ENCODE assay signal across 1 cellular context in genomic region chr17:42248351-42249179, GRCh38.
TF ChIP-seq lines count a peak whose summit lies in the region.

No MANE protein-coding gene starts in this region.

TF ChIP-seq in HepG2, 621 proteins besides CTCF, POLR2A, EP300 and RAD21 (continues in another document):
- TF ChIP-seq, protein P1, sequence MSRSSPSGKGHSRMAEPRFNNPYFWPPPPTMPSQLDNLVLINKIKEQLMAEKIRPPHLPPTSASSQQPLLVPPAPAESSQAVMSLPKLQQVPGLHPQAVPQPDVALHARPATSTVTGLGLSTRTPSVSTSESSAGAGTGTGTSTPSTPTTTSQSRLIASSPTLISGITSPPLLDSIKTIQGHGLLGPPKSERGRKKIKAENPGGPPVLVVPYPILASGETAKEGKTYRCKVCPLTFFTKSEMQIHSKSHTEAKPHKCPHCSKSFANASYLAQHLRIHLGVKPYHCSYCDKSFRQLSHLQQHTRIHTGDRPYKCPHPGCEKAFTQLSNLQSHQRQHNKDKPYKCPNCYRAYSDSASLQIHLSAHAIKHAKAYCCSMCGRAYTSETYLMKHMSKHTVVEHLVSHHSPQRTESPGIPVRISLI (CRISPR knock-in tag; IDR thresholded peaks at IDR 0.05; ENCODE audit: borderline replicate concordance) = no peak
- TF ChIP-seq GABPA (IDR thresholded peaks at IDR 0.05; ENCODE audit: low read depth, low read length) (peak; percentile 58), GABPA (CRISPR knock-in tag; IDR thresholded peaks at IDR 0.05; ENCODE audit: low read depth) (peak; percentile 93), SMAD3 (CRISPR knock-in tag; IDR thresholded peaks at IDR 0.05) (peak; percentile 71; the same call in 1 of the 2 replicates), USF2 (IDR thresholded peaks at IDR 0.05; ENCODE audit: low read depth, low read length) (peak; percentile 84), USF2 (CRISPR knock-in tag; IDR thresholded peaks at IDR 0.05; ENCODE audit: borderline replicate concordance) (peak; percentile 79; the same call in 1 of the 2 replicates), MYC (CRISPR knock-in tag; IDR thresholded peaks at IDR 0.05; ENCODE audit: borderline replicate concordance) (no peak), ZFP36L1 (CRISPR knock-in tag; IDR thresholded peaks at IDR 0.05) (no peak), ZNF75D (CRISPR knock-in tag; IDR thresholded peaks at IDR 0.05; ENCODE audit: borderline replicate concordance) (no peak), ZFP82 (CRISPR knock-in tag; IDR thresholded peaks at IDR 0.05; ENCODE audit: borderline replicate concordance) (no peak), GABPB1 (CRISPR knock-in tag; IDR thresholded peaks at IDR 0.05) (peak; percentile 79), FOXO1 (CRISPR knock-in tag; IDR thresholded peaks at IDR 0.05) (peak; percentile 56; the same call in 1 of the 2 replicates), HNF4A (CRISPR knock-in tag; IDR thresholded peaks at IDR 0.05) (peak; percentile 44; the same call in 1 of the 2 replicates), ZNF574 (CRISPR knock-in tag; IDR thresholded peaks at IDR 0.05) (peak; percentile 71; the same call in 1 of the 2 replicates), PHF8 (CRISPR knock-in tag; IDR thresholded peaks at IDR 0.05) (peak; percentile 65), SP4 (CRISPR knock-in tag; IDR thresholded peaks at IDR 0.05) (0 out of 2 replicates have a peak, but pooled peaks have one; percentile 28), U2AF1 (optimal IDR thresholded peaks at IDR 0.05; ENCODE audit: low read depth, low read length) (no peak), KAT7 (CRISPR knock-in tag; IDR thresholded peaks at IDR 0.05; ENCODE audit: borderline replicate concordance) (0 out of 2 replicates have a peak, but pooled peaks have one; percentile 31), ZMYM2 (CRISPR knock-in tag; IDR thresholded peaks at IDR 0.05) (no peak), CBX5 (CRISPR knock-in tag; IDR thresholded peaks at IDR 0.05; ENCODE audit: borderline replicate concordance) (peak; percentile 54; the same call in 1 of the 2 replicates), CEBPG (CRISPR knock-in tag; IDR thresholded peaks at IDR 0.05) (peak; percentile 87), ETV5 (CRISPR knock-in tag; IDR thresholded peaks at IDR 0.05; ENCODE audit: borderline replicate concordance) (peak; percentile 94), PAWR (CRISPR knock-in tag; IDR thresholded peaks at IDR 0.05; ENCODE audit: borderline replicate concordance) (no peak), ZNF124 (CRISPR knock-in tag; IDR thresholded peaks at IDR 0.05) (peak; percentile 94; the same call in 1 of the 2 replicates), PHF20 (CRISPR knock-in tag; IDR thresholded peaks at IDR 0.05) (peak; percentile 73; the same call in 1 of the 2 replicates), ZSCAN29 (CRISPR knock-in tag; conservative IDR thresholded peaks at IDR 0.05) (no peak), ZNF558 (CRISPR knock-in tag; IDR thresholded peaks at IDR 0.05; ENCODE audit: borderline replicate concordance) (no peak), NCOA2 (CRISPR knock-in tag; IDR thresholded peaks at IDR 0.05) (peak; percentile 78), MEF2D (CRISPR knock-in tag; IDR thresholded peaks at IDR 0.05) (peak; percentile 22; the same call in 1 of the 2 replicates), PAXIP1 (CRISPR knock-in tag; conservative IDR thresholded peaks at IDR 0.05) (peak; percentile 78), ZFYVE20 (CRISPR knock-in tag; IDR thresholded peaks at IDR 0.05; ENCODE audit: borderline replicate concordance, low read depth) (no peak)
- TF ChIP-seq, protein P2, sequence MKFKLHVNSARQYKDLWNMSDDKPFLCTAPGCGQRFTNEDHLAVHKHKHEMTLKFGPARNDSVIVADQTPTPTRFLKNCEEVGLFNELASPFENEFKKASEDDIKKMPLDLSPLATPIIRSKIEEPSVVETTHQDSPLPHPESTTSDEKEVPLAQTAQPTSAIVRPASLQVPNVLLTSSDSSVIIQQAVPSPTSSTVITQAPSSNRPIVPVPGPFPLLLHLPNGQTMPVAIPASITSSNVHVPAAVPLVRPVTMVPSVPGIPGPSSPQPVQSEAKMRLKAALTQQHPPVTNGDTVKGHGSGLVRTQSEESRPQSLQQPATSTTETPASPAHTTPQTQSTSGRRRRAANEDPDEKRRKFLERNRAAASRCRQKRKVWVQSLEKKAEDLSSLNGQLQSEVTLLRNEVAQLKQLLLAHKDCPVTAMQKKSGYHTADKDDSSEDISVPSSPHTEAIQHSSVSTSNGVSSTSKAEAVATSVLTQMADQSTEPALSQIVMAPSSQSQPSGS (CRISPR knock-in tag; IDR thresholded peaks at IDR 0.05) = 0 out of 2 replicates have a peak, but pooled peaks have one; percentile 42
- TF ChIP-seq, protein P3, sequence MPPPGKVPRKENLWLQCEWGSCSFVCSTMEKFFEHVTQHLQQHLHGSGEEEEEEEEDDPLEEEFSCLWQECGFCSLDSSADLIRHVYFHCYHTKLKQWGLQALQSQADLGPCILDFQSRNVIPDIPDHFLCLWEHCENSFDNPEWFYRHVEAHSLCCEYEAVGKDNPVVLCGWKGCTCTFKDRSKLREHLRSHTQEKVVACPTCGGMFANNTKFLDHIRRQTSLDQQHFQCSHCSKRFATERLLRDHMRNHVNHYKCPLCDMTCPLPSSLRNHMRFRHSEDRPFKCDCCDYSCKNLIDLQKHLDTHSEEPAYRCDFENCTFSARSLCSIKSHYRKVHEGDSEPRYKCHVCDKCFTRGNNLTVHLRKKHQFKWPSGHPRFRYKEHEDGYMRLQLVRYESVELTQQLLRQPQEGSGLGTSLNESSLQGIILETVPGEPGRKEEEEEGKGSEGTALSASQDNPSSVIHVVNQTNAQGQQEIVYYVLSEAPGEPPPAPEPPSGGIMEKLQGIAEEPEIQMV (CRISPR knock-in tag; IDR thresholded peaks at IDR 0.05; ENCODE audit: low read depth) = no peak
- TF ChIP-seq, protein P4, sequence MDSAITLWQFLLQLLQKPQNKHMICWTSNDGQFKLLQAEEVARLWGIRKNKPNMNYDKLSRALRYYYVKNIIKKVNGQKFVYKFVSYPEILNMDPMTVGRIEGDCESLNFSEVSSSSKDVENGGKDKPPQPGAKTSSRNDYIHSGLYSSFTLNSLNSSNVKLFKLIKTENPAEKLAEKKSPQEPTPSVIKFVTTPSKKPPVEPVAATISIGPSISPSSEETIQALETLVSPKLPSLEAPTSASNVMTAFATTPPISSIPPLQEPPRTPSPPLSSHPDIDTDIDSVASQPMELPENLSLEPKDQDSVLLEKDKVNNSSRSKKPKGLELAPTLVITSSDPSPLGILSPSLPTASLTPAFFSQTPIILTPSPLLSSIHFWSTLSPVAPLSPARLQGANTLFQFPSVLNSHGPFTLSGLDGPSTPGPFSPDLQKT (CRISPR knock-in tag; IDR thresholded peaks at IDR 0.05; ENCODE audit: borderline replicate concordance) = no peak
- TF ChIP-seq, protein P5, sequence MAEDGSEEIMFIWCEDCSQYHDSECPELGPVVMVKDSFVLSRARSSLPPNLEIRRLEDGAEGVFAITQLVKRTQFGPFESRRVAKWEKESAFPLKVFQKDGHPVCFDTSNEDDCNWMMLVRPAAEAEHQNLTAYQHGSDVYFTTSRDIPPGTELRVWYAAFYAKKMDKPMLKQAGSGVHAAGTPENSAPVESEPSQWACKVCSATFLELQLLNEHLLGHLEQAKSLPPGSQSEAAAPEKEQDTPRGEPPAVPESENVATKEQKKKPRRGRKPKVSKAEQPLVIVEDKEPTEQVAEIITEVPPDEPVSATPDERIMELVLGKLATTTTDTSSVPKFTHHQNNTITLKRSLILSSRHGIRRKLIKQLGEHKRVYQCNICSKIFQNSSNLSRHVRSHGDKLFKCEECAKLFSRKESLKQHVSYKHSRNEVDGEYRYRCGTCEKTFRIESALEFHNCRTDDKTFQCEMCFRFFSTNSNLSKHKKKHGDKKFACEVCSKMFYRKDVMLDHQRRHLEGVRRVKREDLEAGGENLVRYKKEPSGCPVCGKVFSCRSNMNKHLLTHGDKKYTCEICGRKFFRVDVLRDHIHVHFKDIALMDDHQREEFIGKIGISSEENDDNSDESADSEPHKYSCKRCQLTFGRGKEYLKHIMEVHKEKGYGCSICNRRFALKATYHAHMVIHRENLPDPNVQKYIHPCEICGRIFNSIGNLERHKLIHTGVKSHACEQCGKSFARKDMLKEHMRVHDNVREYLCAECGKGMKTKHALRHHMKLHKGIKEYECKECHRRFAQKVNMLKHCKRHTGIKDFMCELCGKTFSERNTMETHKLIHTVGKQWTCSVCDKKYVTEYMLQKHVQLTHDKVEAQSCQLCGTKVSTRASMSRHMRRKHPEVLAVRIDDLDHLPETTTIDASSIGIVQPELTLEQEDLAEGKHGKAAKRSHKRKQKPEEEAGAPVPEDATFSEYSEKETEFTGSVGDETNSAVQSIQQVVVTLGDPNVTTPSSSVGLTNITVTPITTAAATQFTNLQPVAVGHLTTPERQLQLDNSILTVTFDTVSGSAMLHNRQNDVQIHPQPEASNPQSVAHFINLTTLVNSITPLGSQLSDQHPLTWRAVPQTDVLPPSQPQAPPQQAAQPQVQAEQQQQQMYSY (CRISPR knock-in tag; IDR thresholded peaks at IDR 0.05) = no peak
- TF ChIP-seq, protein P6, sequence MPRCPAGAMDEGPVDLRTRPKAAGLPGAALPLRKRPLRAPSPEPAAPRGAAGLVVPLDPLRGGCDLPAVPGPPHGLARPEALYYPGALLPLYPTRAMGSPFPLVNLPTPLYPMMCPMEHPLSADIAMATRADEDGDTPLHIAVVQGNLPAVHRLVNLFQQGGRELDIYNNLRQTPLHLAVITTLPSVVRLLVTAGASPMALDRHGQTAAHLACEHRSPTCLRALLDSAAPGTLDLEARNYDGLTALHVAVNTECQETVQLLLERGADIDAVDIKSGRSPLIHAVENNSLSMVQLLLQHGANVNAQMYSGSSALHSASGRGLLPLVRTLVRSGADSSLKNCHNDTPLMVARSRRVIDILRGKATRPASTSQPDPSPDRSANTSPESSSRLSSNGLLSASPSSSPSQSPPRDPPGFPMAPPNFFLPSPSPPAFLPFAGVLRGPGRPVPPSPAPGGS (CRISPR knock-in tag; IDR thresholded peaks at IDR 0.05) = no peak; the same call in 1 of the 2 replicates
- TF ChIP-seq, protein P7, sequence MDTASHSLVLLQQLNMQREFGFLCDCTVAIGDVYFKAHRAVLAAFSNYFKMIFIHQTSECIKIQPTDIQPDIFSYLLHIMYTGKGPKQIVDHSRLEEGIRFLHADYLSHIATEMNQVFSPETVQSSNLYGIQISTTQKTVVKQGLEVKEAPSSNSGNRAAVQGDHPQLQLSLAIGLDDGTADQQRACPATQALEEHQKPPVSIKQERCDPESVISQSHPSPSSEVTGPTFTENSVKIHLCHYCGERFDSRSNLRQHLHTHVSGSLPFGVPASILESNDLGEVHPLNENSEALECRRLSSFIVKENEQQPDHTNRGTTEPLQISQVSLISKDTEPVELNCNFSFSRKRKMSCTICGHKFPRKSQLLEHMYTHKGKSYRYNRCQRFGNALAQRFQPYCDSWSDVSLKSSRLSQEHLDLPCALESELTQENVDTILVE (CRISPR knock-in tag; IDR thresholded peaks at IDR 0.05) = peak; percentile 55; the same call in 1 of the 2 replicates
